In genomic region chr7:55065079-55065478, GRCh38 we compare ENCODE assay signal across 8 cellular contexts. TPM values are rescaled to one million over a fixed set of nuclear protein-coding genes. Genes with fewer than 3 reads are reported as not detected.
DNase-seq lines count a peak whose midpoint lies in the region; ATAC-seq and TF ChIP-seq lines count a peak whose summit lies in the region.

No MANE protein-coding gene starts in this region.

- H3K4me3 Mint-ChIP-seq in mesothelial cell of epicardium = no peak overlapping the region

- in situ Hi-C loops in brain microvascular endothelial cell (cut with HindIII; ENCODE audit: low pct_ligation_motif_present, low sequenced_read_pairs) = no loop called here

- DNase-seq in brain microvascular endothelial cell (peak; percentile 96), mesothelial cell of epicardium (ENCODE audit: low spot score in 2 of 2, unreplicated experiment in 2 of 2) (no peak), NCI-H82 treated with DMSO at 0.1 percent for 48 hours (lab: John Stamatoyannopoulos, UW; ENCODE audit: unreplicated experiment) (no peak), hippocampal formation (lab: John Stamatoyannopoulos, UW) (no peak), putamen (ENCODE audit: low spot score) (no peak)

- H3K27ac ChIP-seq in brain microvascular endothelial cell = peak overlapping the region; percentile 98

- no peaks in the 10 kb centered on the region for H3K9me3 Mint-ChIP-seq in mesothelial cell of epicardium

- H3K27me3 Mint-ChIP-seq in mesothelial cell of epicardium (ENCODE audit: low read depth) = no peaks in the 10 kb centered on the region

- H3K36me3 ChIP-seq in brain microvascular endothelial cell (replicated peaks) = peaks cover 3% of the 10 kb centered on the region

- no peak overlapping the region for H3K4me3 ChIP-seq in brain microvascular endothelial cell (ENCODE audit: low read depth, low read length)

- no peaks in the 10 kb centered on the region for H3K27me3 ChIP-seq in brain microvascular endothelial cell (replicated peaks)

- peaks cover 50% of the 10 kb centered on the region for H3K4me1 Mint-ChIP-seq in mesothelial cell of epicardium

- ATAC-seq in GM18502 (IDR thresholded peaks at IDR 0.05; ENCODE audit: poor library complexity, unreplicated experiment) (peak; percentile 77), HG03378 (IDR thresholded peaks at IDR 0.05; ENCODE audit: unreplicated experiment) (peak; percentile 73), HG03139 (IDR thresholded peaks at IDR 0.05; ENCODE audit: unreplicated experiment) (no peak)

- peak overlapping the region; percentile 94 for H3K27ac Mint-ChIP-seq in mesothelial cell of epicardium

- no peaks in the 10 kb centered on the region for H3K36me3 Mint-ChIP-seq in mesothelial cell of epicardium

- TF ChIP-seq CTCF in brain microvascular endothelial cell (IDR thresholded peaks at IDR 0.05; ENCODE audit: low read depth, low read length, missing control alignments) (no peak), mesothelial cell of epicardium (IDR thresholded peaks at IDR 0.05; ENCODE audit: unreplicated experiment) (no peak)

RNA-seq across cellular contexts. Expression of gene EGFR, which starts 46.3 kb away (rescaled TPM):
- 16.3 to 19.4 TPM (median 18.6 TPM) in 3 replicates for total RNA-seq in mesothelial cell of epicardium
